ENCODE assay signal across 1 cellular context in the genomic region with DNA sequence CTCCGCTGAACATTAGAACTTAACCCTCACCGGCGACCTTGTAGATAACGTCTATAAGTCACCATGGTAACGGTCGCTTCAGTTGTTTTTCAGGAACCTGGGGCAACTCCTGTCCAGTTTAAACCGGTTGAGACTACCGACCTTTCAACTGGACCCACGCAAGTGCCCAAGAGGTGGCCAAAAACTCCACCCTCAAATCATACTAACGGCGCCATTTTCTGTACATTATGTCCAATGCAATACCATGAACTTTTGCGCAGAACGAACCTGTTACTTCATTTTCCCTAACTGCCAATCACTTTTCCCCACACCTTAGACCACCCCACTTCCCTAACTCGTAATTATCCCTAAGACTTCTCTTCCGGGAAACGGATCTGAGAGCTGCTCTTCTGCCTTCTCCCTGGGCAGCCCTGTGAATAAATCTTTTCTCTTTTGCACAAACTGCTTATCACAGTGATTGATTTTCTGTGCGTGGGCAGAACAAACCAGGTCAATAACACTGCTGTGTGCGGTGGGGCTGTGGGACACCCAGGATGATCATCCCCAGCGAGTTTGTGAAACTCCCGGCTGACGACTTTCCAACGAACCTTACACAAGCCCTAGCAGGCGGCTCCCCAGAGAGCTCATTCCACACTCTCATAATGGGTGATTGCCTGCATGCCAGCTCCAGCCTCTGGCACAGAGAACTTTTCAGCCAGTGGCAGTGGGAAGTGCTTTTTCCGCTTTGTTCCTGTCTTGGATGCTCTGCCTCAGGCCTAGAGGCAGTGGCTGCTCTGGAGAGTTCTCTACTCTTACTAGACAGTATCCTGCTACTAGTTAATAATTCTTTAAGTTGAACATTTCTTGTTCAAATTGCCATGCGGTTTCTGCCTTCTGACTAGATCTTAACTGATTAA.
TF ChIP-seq lines count a peak whose summit lies in the region.

No MANE protein-coding gene starts in this region.

TF ChIP-seq in K562, 482 proteins besides CTCF, POLR2A, EP300 and RAD21 (continued from another document and continues in another):
- no peak for TF ChIP-seq KDM4B (IDR thresholded peaks at IDR 0.05; ENCODE audit: borderline replicate concordance in 2 of 2, low read depth in 1 of 2)
- TF ChIP-seq ZNF449 (CRISPR knock-in tag; IDR thresholded peaks at IDR 0.05): peak; percentile 58; the same call in 1 of the 2 replicates
- peak; percentile 71; the same call in 1 of the 2 replicates for TF ChIP-seq HDGF (IDR thresholded peaks at IDR 0.05)
- no peak for TF ChIP-seq ZNF354B (CRISPR knock-in tag; IDR thresholded peaks at IDR 0.05)
- TF ChIP-seq CCNT2 (IDR thresholded peaks at IDR 0.05; ENCODE audit: borderline replicate concordance, extremely low read depth, insufficient read length, low read depth, low read length): no peak
- TF ChIP-seq, protein P1, sequence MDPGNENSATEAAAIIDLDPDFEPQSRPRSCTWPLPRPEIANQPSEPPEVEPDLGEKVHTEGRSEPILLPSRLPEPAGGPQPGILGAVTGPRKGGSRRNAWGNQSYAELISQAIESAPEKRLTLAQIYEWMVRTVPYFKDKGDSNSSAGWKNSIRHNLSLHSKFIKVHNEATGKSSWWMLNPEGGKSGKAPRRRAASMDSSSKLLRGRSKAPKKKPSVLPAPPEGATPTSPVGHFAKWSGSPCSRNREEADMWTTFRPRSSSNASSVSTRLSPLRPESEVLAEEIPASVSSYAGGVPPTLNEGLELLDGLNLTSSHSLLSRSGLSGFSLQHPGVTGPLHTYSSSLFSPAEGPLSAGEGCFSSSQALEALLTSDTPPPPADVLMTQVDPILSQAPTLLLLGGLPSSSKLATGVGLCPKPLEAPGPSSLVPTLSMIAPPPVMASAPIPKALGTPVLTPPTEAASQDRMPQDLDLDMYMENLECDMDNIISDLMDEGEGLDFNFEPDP (CRISPR knock-in tag; IDR thresholded peaks at IDR 0.05): 0 out of 2 replicates have a peak, but pooled peaks have one; percentile 38
- TF ChIP-seq ETV6 (IDR thresholded peaks at IDR 0.05; ENCODE audit: borderline replicate concordance in 1 of 2, low read depth in 2 of 2, low read length in 1 of 2): peak in 1 of 2 experiments; percentile 63; a peak in 1 of 4 replicates
- no peak for TF ChIP-seq ETV6 (CRISPR knock-in tag; IDR thresholded peaks at IDR 0.05; ENCODE audit: borderline replicate concordance)
- TF ChIP-seq, protein P2, sequence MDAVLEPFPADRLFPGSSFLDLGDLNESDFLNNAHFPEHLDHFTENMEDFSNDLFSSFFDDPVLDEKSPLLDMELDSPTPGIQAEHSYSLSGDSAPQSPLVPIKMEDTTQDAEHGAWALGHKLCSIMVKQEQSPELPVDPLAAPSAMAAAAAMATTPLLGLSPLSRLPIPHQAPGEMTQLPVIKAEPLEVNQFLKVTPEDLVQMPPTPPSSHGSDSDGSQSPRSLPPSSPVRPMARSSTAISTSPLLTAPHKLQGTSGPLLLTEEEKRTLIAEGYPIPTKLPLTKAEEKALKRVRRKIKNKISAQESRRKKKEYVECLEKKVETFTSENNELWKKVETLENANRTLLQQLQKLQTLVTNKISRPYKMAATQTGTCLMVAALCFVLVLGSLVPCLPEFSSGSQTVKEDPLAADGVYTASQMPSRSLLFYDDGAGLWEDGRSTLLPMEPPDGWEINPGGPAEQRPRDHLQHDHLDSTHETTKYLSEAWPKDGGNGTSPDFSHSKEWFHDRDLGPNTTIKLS (IDR thresholded peaks at IDR 0.05; ENCODE audit: borderline replicate concordance, low read depth): no peak; the same call in none of the 2 replicates
- TF ChIP-seq ZNF589 (CRISPR knock-in tag; IDR thresholded peaks at IDR 0.05; ENCODE audit: low read depth): peak; percentile 95
- no peak for TF ChIP-seq KHSRP (IDR thresholded peaks at IDR 0.05)
- no peak for TF ChIP-seq FOS (IDR thresholded peaks at IDR 0.05; ENCODE audit: extremely low read depth, insufficient read length)
- TF ChIP-seq, protein P3, sequence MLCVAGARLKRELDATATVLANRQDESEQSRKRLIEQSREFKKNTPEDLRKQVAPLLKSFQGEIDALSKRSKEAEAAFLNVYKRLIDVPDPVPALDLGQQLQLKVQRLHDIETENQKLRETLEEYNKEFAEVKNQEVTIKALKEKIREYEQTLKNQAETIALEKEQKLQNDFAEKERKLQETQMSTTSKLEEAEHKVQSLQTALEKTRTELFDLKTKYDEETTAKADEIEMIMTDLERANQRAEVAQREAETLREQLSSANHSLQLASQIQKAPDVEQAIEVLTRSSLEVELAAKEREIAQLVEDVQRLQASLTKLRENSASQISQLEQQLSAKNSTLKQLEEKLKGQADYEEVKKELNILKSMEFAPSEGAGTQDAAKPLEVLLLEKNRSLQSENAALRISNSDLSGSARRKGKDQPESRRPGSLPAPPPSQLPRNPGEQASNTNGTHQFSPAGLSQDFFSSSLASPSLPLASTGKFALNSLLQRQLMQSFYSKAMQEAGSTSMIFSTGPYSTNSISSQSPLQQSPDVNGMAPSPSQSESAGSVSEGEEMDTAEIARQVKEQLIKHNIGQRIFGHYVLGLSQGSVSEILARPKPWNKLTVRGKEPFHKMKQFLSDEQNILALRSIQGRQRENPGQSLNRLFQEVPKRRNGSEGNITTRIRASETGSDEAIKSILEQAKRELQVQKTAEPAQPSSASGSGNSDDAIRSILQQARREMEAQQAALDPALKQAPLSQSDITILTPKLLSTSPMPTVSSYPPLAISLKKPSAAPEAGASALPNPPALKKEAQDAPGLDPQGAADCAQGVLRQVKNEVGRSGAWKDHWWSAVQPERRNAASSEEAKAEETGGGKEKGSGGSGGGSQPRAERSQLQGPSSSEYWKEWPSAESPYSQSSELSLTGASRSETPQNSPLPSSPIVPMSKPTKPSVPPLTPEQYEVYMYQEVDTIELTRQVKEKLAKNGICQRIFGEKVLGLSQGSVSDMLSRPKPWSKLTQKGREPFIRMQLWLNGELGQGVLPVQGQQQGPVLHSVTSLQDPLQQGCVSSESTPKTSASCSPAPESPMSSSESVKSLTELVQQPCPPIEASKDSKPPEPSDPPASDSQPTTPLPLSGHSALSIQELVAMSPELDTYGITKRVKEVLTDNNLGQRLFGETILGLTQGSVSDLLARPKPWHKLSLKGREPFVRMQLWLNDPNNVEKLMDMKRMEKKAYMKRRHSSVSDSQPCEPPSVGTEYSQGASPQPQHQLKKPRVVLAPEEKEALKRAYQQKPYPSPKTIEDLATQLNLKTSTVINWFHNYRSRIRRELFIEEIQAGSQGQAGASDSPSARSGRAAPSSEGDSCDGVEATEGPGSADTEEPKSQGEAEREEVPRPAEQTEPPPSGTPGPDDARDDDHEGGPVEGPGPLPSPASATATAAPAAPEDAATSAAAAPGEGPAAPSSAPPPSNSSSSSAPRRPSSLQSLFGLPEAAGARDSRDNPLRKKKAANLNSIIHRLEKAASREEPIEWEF (CRISPR knock-in tag; IDR thresholded peaks at IDR 0.05): peak; percentile 80
- TF ChIP-seq BRCA1 (IDR thresholded peaks at IDR 0.05): no peak
- TF ChIP-seq BRCA1 (CRISPR knock-in tag; IDR thresholded peaks at IDR 0.05): no peak
- peak; percentile 46 for TF ChIP-seq EGR1 (conservative IDR thresholded peaks at IDR 0.05)
- TF ChIP-seq CXXC5 (CRISPR knock-in tag; IDR thresholded peaks at IDR 0.05): peak; percentile 83
- no peak for TF ChIP-seq TBL1XR1 (IDR thresholded peaks at IDR 0.05; ENCODE audit: low read length in 2 of 2)
- TF ChIP-seq, protein P4, sequence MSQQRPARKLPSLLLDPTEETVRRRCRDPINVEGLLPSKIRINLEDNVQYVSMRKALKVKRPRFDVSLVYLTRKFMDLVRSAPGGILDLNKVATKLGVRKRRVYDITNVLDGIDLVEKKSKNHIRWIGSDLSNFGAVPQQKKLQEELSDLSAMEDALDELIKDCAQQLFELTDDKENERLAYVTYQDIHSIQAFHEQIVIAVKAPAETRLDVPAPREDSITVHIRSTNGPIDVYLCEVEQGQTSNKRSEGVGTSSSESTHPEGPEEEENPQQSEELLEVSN (IDR thresholded peaks at IDR 0.05; ENCODE audit: borderline replicate concordance in 1 of 2, extremely low read depth in 1 of 2, insufficient read depth in 1 of 2, insufficient read length in 1 of 2, low read depth in 1 of 2, low read length in 1 of 2, poor library complexity in 1 of 2, severe bottlenecking in 1 of 2): peak; percentile 26 to 57
- TF ChIP-seq ZBTB1 (CRISPR knock-in tag; IDR thresholded peaks at IDR 0.05; ENCODE audit: borderline replicate concordance, low read depth): no peak
- no peak for TF ChIP-seq MCM5 (IDR thresholded peaks at IDR 0.05; ENCODE audit: low read depth)
- 0 out of 2 replicates have a peak, but pooled peaks have one; percentile 78 for TF ChIP-seq ERF (CRISPR knock-in tag; IDR thresholded peaks at IDR 0.05)
- TF ChIP-seq, protein P5, sequence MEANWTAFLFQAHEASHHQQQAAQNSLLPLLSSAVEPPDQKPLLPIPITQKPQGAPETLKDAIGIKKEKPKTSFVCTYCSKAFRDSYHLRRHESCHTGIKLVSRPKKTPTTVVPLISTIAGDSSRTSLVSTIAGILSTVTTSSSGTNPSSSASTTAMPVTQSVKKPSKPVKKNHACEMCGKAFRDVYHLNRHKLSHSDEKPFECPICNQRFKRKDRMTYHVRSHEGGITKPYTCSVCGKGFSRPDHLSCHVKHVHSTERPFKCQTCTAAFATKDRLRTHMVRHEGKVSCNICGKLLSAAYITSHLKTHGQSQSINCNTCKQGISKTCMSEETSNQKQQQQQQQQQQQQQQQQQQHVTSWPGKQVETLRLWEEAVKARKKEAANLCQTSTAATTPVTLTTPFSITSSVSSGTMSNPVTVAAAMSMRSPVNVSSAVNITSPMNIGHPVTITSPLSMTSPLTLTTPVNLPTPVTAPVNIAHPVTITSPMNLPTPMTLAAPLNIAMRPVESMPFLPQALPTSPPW (CRISPR knock-in tag; IDR thresholded peaks at IDR 0.05): peak; percentile 63; the same call in 1 of the 2 replicates
- TF ChIP-seq RAD51 (IDR thresholded peaks at IDR 0.05; ENCODE audit: borderline replicate concordance, low read depth): no peak
- peak; percentile 76; the same call in 1 of the 2 replicates for TF ChIP-seq MBD2 (IDR thresholded peaks at IDR 0.05; ENCODE audit: borderline replicate concordance, low read depth)
- no peak for TF ChIP-seq SREBF2 (CRISPR knock-in tag; IDR thresholded peaks at IDR 0.05)
- no peak for TF ChIP-seq ZNF830 (CRISPR knock-in tag; IDR thresholded peaks at IDR 0.05)
- no peak for TF ChIP-seq ZC3H4 (CRISPR knock-in tag; IDR thresholded peaks at IDR 0.05; ENCODE audit: borderline replicate concordance)
- peak; percentile 58 for TF ChIP-seq MTA2 (IDR thresholded peaks at IDR 0.05; ENCODE audit: low read depth)
- no peak for TF ChIP-seq ZNF280A (IDR thresholded peaks at IDR 0.05; ENCODE audit: low read depth, partially characterized antibody)
- no peak; a peak in 1 of 4 replicates for TF ChIP-seq UBTF (IDR thresholded peaks at IDR 0.05; ENCODE audit: borderline replicate concordance in 1 of 2, low read depth in 2 of 2, low read length in 2 of 2)
- no peak for TF ChIP-seq SMARCB1 (IDR thresholded peaks at IDR 0.05; ENCODE audit: insufficient read length, low read depth)
- TF ChIP-seq TSHZ1 (CRISPR knock-in tag; IDR thresholded peaks at IDR 0.05): 0 out of 2 replicates have a peak, but pooled peaks have one; percentile 16
